ENCODE assay signal across 1 cellular context in genomic region chr21:25370311-25370744, GRCh38.
TF ChIP-seq lines count a peak whose summit lies in the region.

No MANE protein-coding gene starts in this region.

TF ChIP-seq in H1, 55 proteins besides CTCF, POLR2A, EP300 and RAD21 (continued from another document):
- TF ChIP-seq CHD7 (IDR thresholded peaks at IDR 0.05; ENCODE audit: insufficient replicate concordance, low read length) (no peak), KDM4A (IDR thresholded peaks at IDR 0.05; ENCODE audit: low read depth, low read length, severe bottlenecking) (no peak), JUN (IDR thresholded peaks at IDR 0.05; ENCODE audit: low read depth, low read length) (no peak), PHF8 (conservative IDR thresholded peaks at IDR 0.05; ENCODE audit: low read depth, low read length) (no peak), GABPA (IDR thresholded peaks at IDR 0.05; ENCODE audit: borderline replicate concordance, insufficient read depth, low read length) (no peak), SP2 (IDR thresholded peaks at IDR 0.05; ENCODE audit: low read length) (no peak), SIRT6 (IDR thresholded peaks at IDR 0.05; ENCODE audit: low read length) (no peak)
